ENCODE assay signal across 19 cellular contexts in genomic region chr10:87976101-87976743, GRCh38.
DNase-seq lines count a peak whose midpoint lies in the region; ATAC-seq, FAIRE-seq and TF ChIP-seq lines count a peak whose summit lies in the region.
"Had no signal": no experiment of that assay in that cellular context is flagged by ENCODE, and none has a peak within 500 bp of the region (broad histone marks: within the 10 kb centered on the region; RNA-seq: fewer than 3 reads in every experiment).

No MANE protein-coding gene starts in this region.

- H3K4me1 ChIP-seq in Karpas-422 (ENCODE audit: low read length) (peaks cover 19% of the 10 kb centered on the region), esophagus squamous epithelium (no peaks in the 10 kb centered on the region)
- H3K4me1 ChIP-seq: right lobe of liver had no signal

- H3K4me3 ChIP-seq in Karpas-422 (ENCODE audit: low read length) = no peak overlapping the region
- H3K4me3 ChIP-seq in bronchial epithelial cell (ENCODE audit: low read depth, low read length) = no peak overlapping the region
- H3K4me3 ChIP-seq in esophagus squamous epithelium = no peak overlapping the region
- H3K4me3 ChIP-seq: hepatocyte, right lobe of liver had no signal

- H3K4me2 ChIP-seq in Karpas-422 (ENCODE audit: low read depth, low read length, poor library complexity, severe bottlenecking) = no peak overlapping the region
- H3K4me2 ChIP-seq: hepatocyte had no signal

- FAIRE-seq in bronchial epithelial cell (lab: Jason Lieb, UNC) = no peak
- FAIRE-seq: GM12892 had no signal

- 55 to 60% methylated on average over 4 of the region's 4 CpGs for WGBS in esophagus squamous epithelium, 2 donors

- H3K9me3 ChIP-seq in Karpas-422 (ENCODE audit: low read length) (no peaks in the 10 kb centered on the region), esophagus squamous epithelium (no peaks in the 10 kb centered on the region)
- H3K9me3 ChIP-seq: right lobe of liver had no signal

- peak; percentile 39 for DNase-seq in ELR (ENCODE audit: low read depth)
- no peak for DNase-seq in Karpas-422
- peak; percentile 47 for DNase-seq in bronchial epithelial cell (ENCODE audit: low read depth)
- DNase-seq in left lobe of liver (ENCODE audit: low spot score) = no peak
- no peak for DNase-seq in NCI-H1417 treated with DMSO at 0.1 percent for 48 hours (lab: John Stamatoyannopoulos, UW)
- no peak for DNase-seq in NCI-H2196 (lab: John Stamatoyannopoulos, UW; ENCODE audit: unreplicated experiment)
- DNase-seq in NCI-H748 treated with DMSO at 0.1 percent for 48 hours (lab: John Stamatoyannopoulos, UW) = no peak
- no peak for DNase-seq in esophagus squamous epithelium (lab: John Stamatoyannopoulos, UW)
- DNase-seq: activated CD4-positive, CD25-positive, alpha-beta regulatory T cell treated with anti-CD3 and anti-CD28 coated beads, Interleukin-2, amount 50 U/mL, for 72 hours; activated CD8-positive, alpha-beta memory T cell treated with anti-CD3 and anti-CD28 coated beads, Interleukin-2, amount 50 U/mL, for 4 hours; activated naive CD4-positive, alpha-beta T cell; COR-L47; GDM1; NCI-H1436; right lobe of liver; SHP77 treated with DMSO at 0.1 percent for 48 hours; T-helper 17 cell had no signal

- intact Hi-C loops in esophagus squamous epithelium (cut with DNase I) = no loop called here

- TF ChIP-seq CTCF in bronchial epithelial cell (IDR thresholded peaks at IDR 0.05; ENCODE audit: insufficient read depth, low read length, severe bottlenecking) = no peak
- TF ChIP-seq CTCF in esophagus squamous epithelium (IDR thresholded peaks at IDR 0.05) = no peak

- no peaks in the 10 kb centered on the region for H4K20me1 ChIP-seq in Karpas-422 (ENCODE audit: insufficient read depth, low read depth, low read length)

- H3K9ac ChIP-seq in Karpas-422 (ENCODE audit: low read length) = no peak overlapping the region

- H3K36me3 ChIP-seq in Karpas-422 (ENCODE audit: insufficient read depth, low read length) = no peaks in the 10 kb centered on the region
- H3K36me3 ChIP-seq in bronchial epithelial cell (ENCODE audit: control insufficient read depth, insufficient read depth, low read length) = no peaks in the 10 kb centered on the region
- no peaks in the 10 kb centered on the region for H3K36me3 ChIP-seq in esophagus squamous epithelium
- H3K36me3 ChIP-seq: right lobe of liver had no signal

- H3K27me3 ChIP-seq in Karpas-422 (ENCODE audit: low read length) (no peaks in the 10 kb centered on the region), bronchial epithelial cell (ENCODE audit: control insufficient read depth, insufficient read depth, low read length) (no peaks in the 10 kb centered on the region), esophagus squamous epithelium (no peaks in the 10 kb centered on the region)
- H3K27me3 ChIP-seq: hepatocyte, right lobe of liver had no signal

- no peaks in the 10 kb centered on the region for H3K9me2 ChIP-seq in Karpas-422 (replicated peaks; ENCODE audit: insufficient read depth, low read length)

- H3K27ac ChIP-seq in Karpas-422 (ENCODE audit: low read length) (peak overlapping the region; percentile 73), esophagus squamous epithelium (no peak overlapping the region)
- H3K27ac ChIP-seq: hepatocyte had no signal

- ATAC-seq in left lobe of liver = peak; percentile 18
- ATAC-seq: T-helper 17 cell had no signal

- no peak overlapping the region for H2AFZ ChIP-seq in Karpas-422 (ENCODE audit: low read length)
- H2AFZ ChIP-seq: hepatocyte had no signal

- no peaks in the 10 kb centered on the region for H3K79me2 ChIP-seq in Karpas-422 (ENCODE audit: low read length)
- H3K79me2 ChIP-seq: hepatocyte had no signal

- TF ChIP-seq POLR2A in esophagus squamous epithelium (IDR thresholded peaks at IDR 0.05) = no peak

Comparison
In these comparisons a context has a peak if more than half of its experiments do, and no peak if none do; other contexts are left out.
1. DNase-seq: peak in ELR (single experiment) and bronchial epithelial cell (single experiment); none in Karpas-422 (single experiment), left lobe of liver (single experiment), NCI-H1417 treated with DMSO at 0.1 percent for 48 hours (single experiment), NCI-H2196 (single experiment), NCI-H748 treated with DMSO at 0.1 percent for 48 hours (single experiment) and esophagus squamous epithelium (single experiment).